ENCODE assay signal across 12 cellular contexts in the genomic region with DNA sequence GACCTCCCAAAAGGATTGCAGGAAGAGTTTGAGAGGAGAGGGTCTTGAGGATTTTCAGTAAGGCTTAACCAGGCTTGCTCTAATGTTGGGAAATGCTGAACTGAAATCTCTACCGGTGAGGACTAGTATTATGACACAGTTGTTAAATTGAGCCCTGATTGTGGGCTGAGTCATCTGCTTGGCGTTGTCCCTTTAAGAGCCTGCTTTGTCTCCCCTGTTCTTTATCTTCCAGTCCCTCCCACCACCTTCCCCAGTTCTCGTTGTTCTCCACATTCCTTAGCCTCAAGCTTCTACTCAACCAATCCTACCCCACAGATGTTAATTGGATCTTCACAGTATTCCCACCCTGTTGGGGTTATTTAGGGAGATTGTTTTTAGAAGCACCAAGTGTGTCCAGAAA. TPM values are rescaled to one million over a fixed set of nuclear protein-coding genes. Genes with fewer than 3 reads are reported as not detected.
A peak's percentile ranks its signal among the peaks of the same experiment; 100 is the strongest.
DNase-seq lines count a peak whose midpoint lies in the region; ATAC-seq, FAIRE-seq and TF ChIP-seq lines count a peak whose summit lies in the region.
"Had no signal": no experiment of that assay in that cellular context is flagged by ENCODE, and none has a peak within 500 bp of the region (broad histone marks: within the 10 kb centered on the region; RNA-seq: fewer than 3 reads in every experiment).

No MANE protein-coding gene starts in this region.

- no peak overlapping the region for H2AFZ ChIP-seq in HepG2 (ENCODE audit: low read length)

- H3K27ac ChIP-seq in HUES48 (ENCODE audit: low read depth, low read length) (peak overlapping the region; percentile 55), HepG2 (ENCODE audit: extremely low read length, insufficient read depth, low read length) (no peak overlapping the region)

- CTCF ChIA-PET in HepG2 (lab: Yijun Ruan, JAX; ENCODE audit: low intra/inter-chr PET ratio, low total read pairs): no interaction called here

- H3K9ac ChIP-seq in HUES48 (ENCODE audit: low read depth, low read length): no peak overlapping the region
- no peak overlapping the region for H3K9ac ChIP-seq in HepG2 (ENCODE audit: insufficient read depth, low read depth, low read length)

- peaks cover 5% of the 10 kb centered on the region; the same call in 1 of the 2 replicates for H3K4me1 ChIP-seq in HUES48 (ENCODE audit: control insufficient read depth, insufficient read depth, low read length)
- H3K4me1 ChIP-seq in HepG2 (ENCODE audit: insufficient read depth, low read length): no peaks in the 10 kb centered on the region

- H3K79me2 ChIP-seq in HepG2 (ENCODE audit: insufficient read depth, low read length): no peaks in the 10 kb centered on the region

- no peak overlapping the region for H3K4me2 ChIP-seq in HepG2 (ENCODE audit: low read depth, low read length)

- intact Hi-C loops in HepG2 (cut with micrococcal nuclease; ENCODE audit: unreplicated experiment): no loop called here

- no peak for TF ChIP-seq RAD21 in HepG2 (CRISPR knock-in tag; IDR thresholded peaks at IDR 0.05)

- TF ChIP-seq POLR2A in HepG2 (IDR thresholded peaks at IDR 0.05; ENCODE audit: insufficient read depth in 1 of 2, low read depth in 2 of 2, low read length in 2 of 2): no peak

- BruUV-seq in HepG2 (replicated peaks; lab: Mats Ljungman, UMichigan): no TSS peak

- TF ChIP-seq CTCF in bronchial epithelial cell (IDR thresholded peaks at IDR 0.05; ENCODE audit: insufficient read depth, low read length, severe bottlenecking): no peak
- TF ChIP-seq CTCF in HepG2 (CRISPR knock-in tag; IDR thresholded peaks at IDR 0.05): no peak

- 40% methylated on average over 3 of the region's 3 CpGs for WGBS in HepG2 (ENCODE audit: low lambda C conversion rate)

- FAIRE-seq in bronchial epithelial cell (lab: Jason Lieb, UNC): no peak
- FAIRE-seq in HepG2 (lab: Jason Lieb, UNC): no peak

- ATAC-seq in HepG2 (no peak), HG03025 (IDR thresholded peaks at IDR 0.05; ENCODE audit: low FRiP score, unreplicated experiment) (no peak)

- H3K36me3 ChIP-seq in HUES48 (ENCODE audit: control insufficient read depth, insufficient read depth, low read length) (no peaks in the 10 kb centered on the region), bronchial epithelial cell (ENCODE audit: control insufficient read depth, insufficient read depth, low read length) (no peaks in the 10 kb centered on the region), HepG2 (replicated peaks in 1 of 2; ENCODE audit: control insufficient read depth in 1 of 2, insufficient read depth in 2 of 2, low read length in 2 of 2) (no peaks in the 10 kb centered on the region)

- TF ChIP-seq EP300 in HepG2 (IDR thresholded peaks at IDR 0.05; ENCODE audit: low read depth in 2 of 2, low read length in 2 of 2): no peak
- TF ChIP-seq EP300 in HepG2 (CRISPR knock-in tag; IDR thresholded peaks at IDR 0.05; ENCODE audit: borderline replicate concordance): no peak

- in situ Hi-C loops in HepG2 (cut with HindIII; ENCODE audit: extremely low pct_ligation_motif_present, low pct_unique_long_range_greater_than_20kb): no loop called here

- H3K4me3 ChIP-seq in HUES48 (ENCODE audit: low read depth, low read length): no peak overlapping the region
- no peak overlapping the region for H3K4me3 ChIP-seq in bronchial epithelial cell (ENCODE audit: low read depth, low read length)
- no peak overlapping the region for H3K4me3 ChIP-seq in HepG2 (replicated peaks in 1 of 3; ENCODE audit: insufficient read depth in 1 of 3, low read depth in 2 of 3, low read length in 3 of 3)

- H3K27me3 ChIP-seq in HUES48 (ENCODE audit: control insufficient read depth, insufficient read depth, low read length) (no peaks in the 10 kb centered on the region), bronchial epithelial cell (ENCODE audit: control insufficient read depth, insufficient read depth, low read length) (no peaks in the 10 kb centered on the region), HepG2 (ENCODE audit: control insufficient read depth in 1 of 2, insufficient read depth in 2 of 2, low read length in 2 of 2) (no peaks in the 10 kb centered on the region)

- H4K20me1 ChIP-seq in HepG2 (ENCODE audit: insufficient read depth, low read length): no peaks in the 10 kb centered on the region

- H3K9me3 ChIP-seq in HUES48 (ENCODE audit: control insufficient read depth, insufficient read depth, low read length): no peaks in the 10 kb centered on the region
- no peaks in the 10 kb centered on the region for H3K9me3 ChIP-seq in HepG2 (ENCODE audit: low read length)

- POLR2A ChIA-PET in HepG2 (lab: Yijun Ruan, JAX): no interaction called here

- DNase-seq in A172 (ENCODE audit: low spot score) (peak; percentile 80), bronchial epithelial cell (ENCODE audit: low read depth) (peak; percentile 81), HepG2 (ENCODE audit: low spot score) (no peak), DMS153 treated with DMSO at 0.1 percent for 48 hours (lab: John Stamatoyannopoulos, UW; ENCODE audit: unreplicated experiment) (no peak), foreskin melanocyte (no peak), NCI-H510A (lab: John Stamatoyannopoulos, UW) (no peak)
- DNase-seq: activated CD4-positive, alpha-beta T cell treated with anti-CD3 and anti-CD28 coated beads, Interleukin-2, amount 10 ng/mL, durations not matched to agents 7 days and 5 days; CD4-positive, CD25-positive, alpha-beta regulatory T cell; stimulated activated CD4-positive, alpha-beta T cell treated with anti-CD3 and anti-CD28 coated beads, Interleukin-2, amount 100 ng/mL, for 24 hours had no signal

TF ChIP-seq in HepG2, 621 proteins besides CTCF, POLR2A, EP300 and RAD21:
- TF ChIP-seq FOSL2 (CRISPR knock-in tag; IDR thresholded peaks at IDR 0.05) (0 out of 2 replicates have a peak, but pooled peaks have one; percentile 7), ZBTB3 (CRISPR knock-in tag; IDR thresholded peaks at IDR 0.05; ENCODE audit: borderline replicate concordance, low read depth) (no peak)

RNA-seq across cellular contexts. Expression of a gene that starts 57.7 kb away (rescaled TPM):
- total RNA-seq in A172 (2014; rRNA removed; shearing (Covaris generic)): not detected in 2 replicates
- total RNA-seq in bronchial epithelial cell (not detected in 2 replicates), HepG2 (2016; rRNA removed; fragmentation: Illumina TruSeq; extraction: Trizol) (0.11 and 0.31 TPM in 2 replicates)
- not detected in 2 replicates for total RNA-seq in HepG2 (2016; cell fraction: cytosol; rRNA removed; fragmentation: Illumina TruSeq; extraction: Trizol; ENCODE audit: low read depth)
- total RNA-seq in HepG2 (2016; cell fraction: insoluble cytoplasmic fraction; rRNA removed; fragmentation: Illumina TruSeq; extraction: Trizol): 0.17 TPM in 1 of 2 replicates, not detected in the other
- total RNA-seq in HepG2 (2016; cell fraction: membrane; rRNA removed; fragmentation: Illumina TruSeq; extraction: Trizol): 0.24 and 0.31 TPM in 2 replicates
- 0.25 TPM in 1 of 2 replicates, not detected in the other for total RNA-seq in HepG2 (2016; cell fraction: nucleus; rRNA removed; fragmentation: Illumina TruSeq; extraction: Trizol)
- polyA plus RNA-seq in HepG2 (2011; rRNA removed): 0.10 and 0.28 TPM in 2 replicates
- 0.12 and 0.13 TPM in 2 replicates for polyA plus RNA-seq in HepG2 (2011; cell fraction: cytosol; rRNA removed)
- 0.09 and 0.18 TPM in 2 replicates for polyA plus RNA-seq in HepG2 (2011; cell fraction: nucleus; rRNA removed)
- polyA plus RNA-seq in HepG2 (2012): 0.12 TPM in 1 of 2 replicates, not detected in the other
- polyA plus RNA-seq in HepG2 (2016; cell fraction: cytosol; fragmentation: Illumina TruSeq; extraction: Trizol; ENCODE audit: low read depth): 0.15 and 0.29 TPM in 2 replicates
- 0.40 and 0.46 TPM in 2 replicates for polyA plus RNA-seq in HepG2 (2016; cell fraction: insoluble cytoplasmic fraction; fragmentation: Illumina TruSeq; extraction: Trizol; ENCODE audit: low read depth)
- 0.19 and 0.24 TPM in 2 replicates for polyA plus RNA-seq in HepG2 (2016; cell fraction: membrane; fragmentation: Illumina TruSeq; extraction: Trizol; ENCODE audit: low read depth)
- polyA plus RNA-seq in HepG2 (2016; cell fraction: nucleus; fragmentation: Illumina TruSeq; extraction: Trizol; ENCODE audit: insufficient read depth, low read depth): 0.31 TPM in 1 of 2 replicates, not detected in the other
- polyA minus RNA-seq in HepG2 (2011; rRNA and poly(A)+ RNA removed; ENCODE audit: low replicate concordance): 0.21 TPM in 1 of 2 replicates, not detected in the other
- not detected in 2 replicates for polyA minus RNA-seq in HepG2 (2011; cell fraction: cytosol; rRNA and poly(A)+ RNA removed)
- polyA minus RNA-seq in HepG2 (2011; cell fraction: nucleus; rRNA and poly(A)+ RNA removed): not detected in 2 replicates
- total RNA-seq: epithelial cell of proximal tubule had no signal

Comparison
In these comparisons a context has a peak if more than half of its experiments do, and no peak if none do; other contexts are left out.
1. DNase-seq: peak in A172 (single experiment) and bronchial epithelial cell (single experiment); none in HepG2 (single experiment), DMS153 treated with DMSO at 0.1 percent for 48 hours (single experiment), foreskin melanocyte (single experiment) and NCI-H510A (single experiment).